Comparison of ENCODE assay signal across 18 cellular contexts in the genomic region with DNA sequence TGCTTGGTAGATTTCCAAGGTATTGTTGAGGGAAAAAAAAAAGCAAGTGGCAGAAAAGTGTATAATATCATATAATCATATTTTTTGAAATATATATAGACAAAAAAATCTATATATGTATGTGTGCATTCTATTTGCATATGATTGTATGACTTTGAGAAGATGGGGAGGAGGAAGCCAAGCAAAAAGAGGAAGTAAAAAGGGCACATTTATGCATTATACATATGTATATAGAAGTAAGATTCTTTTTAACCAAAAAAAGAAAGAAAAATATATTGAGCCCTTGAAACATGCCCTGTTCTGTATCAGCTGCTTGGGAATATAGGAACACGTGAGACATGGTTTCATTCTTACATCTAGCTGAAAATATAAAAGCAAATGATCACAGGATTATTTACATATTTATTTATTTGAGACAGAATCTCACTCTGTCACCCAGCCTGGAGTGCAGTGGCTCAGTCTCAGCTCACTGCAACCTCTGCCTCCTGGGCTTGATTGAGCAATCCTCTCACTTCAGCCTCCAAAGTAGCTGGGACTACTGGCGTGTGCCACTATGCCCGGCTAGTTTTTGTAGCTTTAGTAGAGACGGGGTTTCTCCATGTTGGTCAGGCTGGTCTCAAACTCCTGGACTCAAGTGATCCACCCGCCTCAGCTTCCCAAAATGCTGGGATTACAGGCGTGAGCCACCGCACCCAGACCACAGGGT. TPM values are rescaled to one million over a fixed set of nuclear protein-coding genes. Genes with fewer than 3 reads are reported as not detected.
DNase-seq lines count a peak whose midpoint lies in the region; ATAC-seq, FAIRE-seq and TF ChIP-seq lines count a peak whose summit lies in the region.
"Had no signal": no experiment of that assay in that cellular context is flagged by ENCODE, and none has a peak within 500 bp of the region (broad histone marks: within the 10 kb centered on the region; RNA-seq: fewer than 3 reads in every experiment).

No MANE protein-coding gene starts in this region.

- H3K4me1 Mint-ChIP-seq in stimulated activated naive B cell treated with anti-CD40 and anti-IgM and Interleukin-4, amounts not matched to agents 10 μg/mL and 1 μg/mL and 100 μg/mL, for 72 hours = peaks cover 9 to 17% of the 10 kb centered on the region in 2 donors

- no peaks in the 10 kb centered on the region for H4K20me1 ChIP-seq in GM12878 (ENCODE audit: control insufficient read depth, insufficient read depth)

- CTCF ChIA-PET in GM12878 (lab: Yijun Ruan, JAX) = interaction anchor here (0.6 to 2.9 kb wide), 6 partner anchors 10 to 377 kb away, joined by 3 to 7 read pairs (median 4); a partner anchor contains a TSS

- H3K9ac ChIP-seq in GM12878 (ENCODE audit: control insufficient read depth, insufficient read depth, low read length) = no peak overlapping the region
- H3K9ac ChIP-seq: GM23248 had no signal

- H3K4me3 ChIP-seq in GM12878 = no peak overlapping the region
- H3K4me3 ChIP-seq: GM23248, sigmoid colon had no signal

- peak overlapping the region; percentile 5; the same call in 1 of the 2 replicates for H3K4me2 ChIP-seq in GM12878 (ENCODE audit: control insufficient read depth, insufficient read depth)

- POLR2A ChIA-PET in GM12878 (lab: Charles Lee) = interaction anchor here (1.9 kb wide), 1 partner anchor 18 kb away, joined by 9 read pairs; a partner anchor contains a TSS

- no peak overlapping the region for H2AFZ ChIP-seq in GM12878 (ENCODE audit: control insufficient read depth, low read depth, low read length)
- H2AFZ ChIP-seq: GM23248 had no signal

- no peak overlapping the region for H3K27ac ChIP-seq in GM12878 (ENCODE audit: control insufficient read depth, insufficient read depth)
- H3K27ac ChIP-seq: 22Rv1, GM23248, sigmoid colon had no signal

- in situ Hi-C loops in GM12878 (cut with MboI) = no loop called here

- BruUV-seq in GM12878 (replicated peaks; lab: Mats Ljungman, UMichigan) = no TSS peak

- H3K9me3 Mint-ChIP-seq in stimulated activated naive B cell treated with anti-CD40 and anti-IgM and Interleukin-4, amounts not matched to agents 10 μg/mL and 1 μg/mL and 100 μg/mL, for 72 hours = no peaks in the 10 kb centered on the region
- H3K9me3 Mint-ChIP-seq: CD4-positive, alpha-beta T cell had no signal

- H3K4me1 ChIP-seq in GM12878 (ENCODE audit: control insufficient read depth, insufficient read depth, low read length) = no peaks in the 10 kb centered on the region
- H3K4me1 ChIP-seq: sigmoid colon had no signal

- WGBS in GM12878 (ENCODE audit: insufficient coverage, insufficient replicate concordance, low lambda C conversion rate, missing lambda C conversion rate) = 11% methylated on average over 7 of the region's 7 CpGs

- FAIRE-seq in GM12878 (lab: Jason Lieb, UNC) = no peak

- no peaks in the 10 kb centered on the region for H3K36me3 ChIP-seq in GM12878 (ENCODE audit: control insufficient read depth in 2 of 2, insufficient read depth in 2 of 2, low read length in 1 of 2)
- H3K36me3 ChIP-seq: sigmoid colon had no signal

- no peak overlapping the region for H3K4me3 Mint-ChIP-seq in stimulated activated naive B cell treated with anti-CD40 and anti-IgM and Interleukin-4, amounts not matched to agents 10 μg/mL and 1 μg/mL and 100 μg/mL, for 72 hours
- H3K4me3 Mint-ChIP-seq: activated naive CD8-positive, alpha-beta T cell; CD4-positive, alpha-beta T cell had no signal

- no peak overlapping the region for H3K27ac Mint-ChIP-seq in stimulated activated naive B cell treated with anti-CD40 and anti-IgM and Interleukin-4, amounts not matched to agents 10 μg/mL and 1 μg/mL and 100 μg/mL, for 72 hours
- H3K27ac Mint-ChIP-seq: activated naive CD8-positive, alpha-beta T cell; CD4-positive, alpha-beta T cell had no signal

- no peaks in the 10 kb centered on the region for H3K36me3 Mint-ChIP-seq in stimulated activated naive B cell treated with anti-CD40 and anti-IgM and Interleukin-4, amounts not matched to agents 10 μg/mL and 1 μg/mL and 100 μg/mL, for 72 hours
- H3K36me3 Mint-ChIP-seq: activated naive CD8-positive, alpha-beta T cell had no signal

- H3K79me2 ChIP-seq in GM12878 (ENCODE audit: control insufficient read depth, insufficient read depth, low read length) = no peaks in the 10 kb centered on the region

- TF ChIP-seq POLR2A in GM12878 (IDR thresholded peaks at IDR 0.05; ENCODE audit: low read depth, low read length) = no peak

- no peak for TF ChIP-seq CTCF in GM12878 (IDR thresholded peaks at IDR 0.05 in 2 of 3, conservative IDR thresholded peaks at IDR 0.05 in 1 of 3; ENCODE audit: control insufficient read depth in 2 of 3, extremely low read depth in 1 of 3, insufficient read depth in 1 of 3, low read depth in 3 of 3, low read length in 3 of 3)

- RAD21 ChIA-PET in GM12878 (lab: Charles Lee; ENCODE audit: unreplicated experiment) = interaction anchor here (0.7 to 1.4 kb wide), 2 partner anchors 17 to 19 kb away, joined by 3 read pairs; no protein-coding TSS in a partner anchor

- TF ChIP-seq RAD21 in GM12878 (IDR thresholded peaks at IDR 0.05; ENCODE audit: insufficient read depth, low read depth, low read length) = no peak

- TF ChIP-seq EP300 in GM12878 (IDR thresholded peaks at IDR 0.05; ENCODE audit: borderline replicate concordance in 1 of 2, control insufficient read depth in 1 of 2, low read depth in 2 of 2, low read length in 2 of 2) = no peak

- peak; percentile 59 for ATAC-seq in GM12878
- peak; percentile 70 to 72 for ATAC-seq in stimulated activated naive B cell treated with anti-CD40 and anti-IgM and Interleukin-4, amounts not matched to agents 10 μg/mL and 1 μg/mL and 100 μg/mL, for 72 hours (replicated peaks)
- no peak for ATAC-seq in HG03565 (IDR thresholded peaks at IDR 0.05; ENCODE audit: unreplicated experiment)

- H3K9me3 ChIP-seq in GM12878 (replicated peaks; ENCODE audit: control insufficient read depth, insufficient read depth, low read length) = no peaks in the 10 kb centered on the region
- H3K9me3 ChIP-seq: sigmoid colon had no signal

- DNase-seq in NK-92 treated with Interleukin-12 subunit alpha and Interleukin-12 subunit beta, amount 100 ng/mL, for 24 hours (lab: John Stamatoyannopoulos, UW) = peak; percentile 7
- no peak for DNase-seq in NK-92 (lab: John Stamatoyannopoulos, UW; ENCODE audit: unreplicated experiment)
- DNase-seq in NOMO-1 (lab: John Stamatoyannopoulos, UW; ENCODE audit: unreplicated experiment in 2 of 2) = peak; percentile 34 to 71
- DNase-seq in GM12878 (ENCODE audit: low read depth, low spot score) = no peak
- DNase-seq in stimulated activated naive B cell treated with anti-CD40 and anti-IgM and Interleukin-4, amounts not matched to agents 10 μg/mL and 1 μg/mL and 100 μg/mL, for 72 hours = no peak
- DNase-seq in activated CD4-positive, alpha-beta T cell treated with anti-CD3 and anti-CD28 coated beads for 48 hours = no peak
- DNase-seq in DMS 273 treated with DMSO at 0.1 percent for 48 hours (lab: John Stamatoyannopoulos, UW) = no peak
- DNase-seq: activated CD4-positive, CD25-positive, alpha-beta regulatory T cell treated with anti-CD3 and anti-CD28 coated beads, Interleukin-2, amount 50 U/mL, for 72 hours; CD4-positive, alpha-beta T cell; dermis blood vessel endothelial cell; GM23248; NCI-H1436 treated with DMSO at 0.1 percent for 48 hours; NCI-H446; nucleus accumbens; sigmoid colon had no signal

- intact Hi-C loops in GM12878 (cut with micrococcal nuclease; ENCODE audit: unreplicated experiment) = no loop called here

- H3K27me3 Mint-ChIP-seq in stimulated activated naive B cell treated with anti-CD40 and anti-IgM and Interleukin-4, amounts not matched to agents 10 μg/mL and 1 μg/mL and 100 μg/mL, for 72 hours = peaks cover 20 to 33% of the 10 kb centered on the region in 2 donors

- peaks cover 0 to 1% of the 10 kb centered on the region in 2 experiments; a peak in 2 of 4 replicates for H3K27me3 ChIP-seq in GM12878 (replicated peaks in 1 of 2; ENCODE audit: control insufficient read depth in 2 of 2, insufficient read depth in 2 of 2, low read length in 1 of 2)

- SMC1A ChIA-PET in GM12878 (lab: Charles Lee; ENCODE audit: uncharacterized antibody, unreplicated experiment) = interaction anchor here (1.1 to 2.3 kb wide), 5 partner anchors 12 to 19 kb away, joined by 3 to 11 read pairs (median 5); a partner anchor contains a TSS

TF ChIP-seq in GM12878, 131 proteins besides CTCF, POLR2A, EP300 and RAD21:
- 0 out of 4 replicates have a peak, but pooled peaks of 1 of the 2 experiments have one; percentile 30 for TF ChIP-seq BHLHE40 (IDR thresholded peaks at IDR 0.05; ENCODE audit: borderline replicate concordance in 1 of 2, low read depth in 2 of 2, low read length in 1 of 2)
- TF ChIP-seq, protein P1, sequence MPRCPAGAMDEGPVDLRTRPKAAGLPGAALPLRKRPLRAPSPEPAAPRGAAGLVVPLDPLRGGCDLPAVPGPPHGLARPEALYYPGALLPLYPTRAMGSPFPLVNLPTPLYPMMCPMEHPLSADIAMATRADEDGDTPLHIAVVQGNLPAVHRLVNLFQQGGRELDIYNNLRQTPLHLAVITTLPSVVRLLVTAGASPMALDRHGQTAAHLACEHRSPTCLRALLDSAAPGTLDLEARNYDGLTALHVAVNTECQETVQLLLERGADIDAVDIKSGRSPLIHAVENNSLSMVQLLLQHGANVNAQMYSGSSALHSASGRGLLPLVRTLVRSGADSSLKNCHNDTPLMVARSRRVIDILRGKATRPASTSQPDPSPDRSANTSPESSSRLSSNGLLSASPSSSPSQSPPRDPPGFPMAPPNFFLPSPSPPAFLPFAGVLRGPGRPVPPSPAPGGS (IDR thresholded peaks at IDR 0.05; ENCODE audit: borderline replicate concordance, insufficient read depth, low read depth, low read length, poor library complexity, severe bottlenecking) = no peak
TF ChIP-seq in GM12878: peak in this region for 1.

RNA-seq across cellular contexts. Expression of a gene that starts 18.0 kb away (rescaled TPM):
- 160 and 169 TPM in 2 replicates for total RNA-seq in GM12878 (2013; cell fraction: nucleolus; rRNA removed)
- total RNA-seq in GM12878 (2014; rRNA removed) (17.8 and 20.1 TPM in 2 replicates), GM12878 (2014; rRNA removed; fragmentation: Illumina TruSeq; extraction: Trizol) (25.2 and 26.3 TPM in 2 replicates), GM12878 (2021) (14.9 and 19.6 TPM in 2 replicates)
- 5.7 TPM for polyA plus RNA-seq in GM12878 (2011; ENCODE audit: low read depth)
- polyA plus RNA-seq in GM12878 (2011; rRNA removed) (18.1 and 26.7 TPM in 2 replicates), GM12878 (2014; fragmentation: Illumina TruSeq; extraction: Trizol) (17.0 and 22.9 TPM in 2 replicates), GM12878 (2014; fragmentation: Nextera tagmentation; extraction: Ambion mirVana) (1 to 10 TPM; 3.0 to 3.1 TPM), GM12878 (2014; rRNA removed) (12.8 and 13.1 TPM in 2 replicates), GM12878 (2016; fragmentation: Nextera tagmentation; extraction: Ambion mirVana) (10 to 100 TPM; 21.3 to 22.0 TPM)
- 9.4 and 9.6 TPM in 2 replicates for polyA plus RNA-seq in GM12878 (2011; cell fraction: cytosol; rRNA removed)
- 21.0 and 24.1 TPM in 2 replicates for polyA plus RNA-seq in GM12878 (2011; cell fraction: nucleus; rRNA removed)
- 10.3 and 12.5 TPM in 2 replicates for polyA plus RNA-seq in GM12878 (2012)
- polyA minus RNA-seq in GM12878 (2011; rRNA and poly(A)+ RNA removed) = 20.8 and 21.3 TPM in 2 replicates
- 11.4 and 15.2 TPM in 2 replicates for polyA minus RNA-seq in GM12878 (2011; cell fraction: cytosol; rRNA and poly(A)+ RNA removed)
- 58.8 and 97.6 TPM in 2 replicates for polyA minus RNA-seq in GM12878 (2011; cell fraction: nucleus; rRNA and poly(A)+ RNA removed)

Comparison
In these comparisons a context has a peak if more than half of its experiments do, and no peak if none do; other contexts are left out.
1. DNase-seq: peak in NK-92 treated with Interleukin-12 subunit alpha and Interleukin-12 subunit beta, amount 100 ng/mL, for 24 hours (single experiment) and NOMO-1 (2 of 2); none in NK-92 (single experiment), GM12878 (single experiment), stimulated activated naive B cell treated with anti-CD40 and anti-IgM and Interleukin-4, amounts not matched to agents 10 μg/mL and 1 μg/mL and 100 μg/mL, for 72 hours (single experiment), activated CD4-positive, alpha-beta T cell treated with anti-CD3 and anti-CD28 coated beads for 48 hours (single experiment) and DMS 273 treated with DMSO at 0.1 percent for 48 hours (single experiment).